8 cellular contexts compared by ENCODE assay signal in the genomic region with DNA sequence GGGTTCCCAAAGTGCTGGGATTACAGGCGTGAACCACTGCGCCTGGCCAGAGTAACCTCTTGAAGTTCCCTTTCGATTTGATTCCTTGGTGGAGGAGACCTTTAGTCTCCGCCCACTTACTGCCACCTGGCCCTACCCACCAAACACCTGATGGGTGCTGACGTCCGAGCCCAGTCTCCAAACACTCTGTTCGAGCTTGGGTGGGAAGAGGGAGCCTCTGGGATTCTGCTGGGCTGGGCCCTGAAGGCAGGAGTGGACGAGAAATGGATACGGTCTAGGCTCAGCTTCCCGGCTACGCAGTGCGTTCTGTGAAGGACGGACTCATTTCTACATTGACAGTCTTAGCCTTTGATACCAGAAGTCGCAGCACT. TPM values are rescaled to one million over a fixed set of nuclear protein-coding genes. Genes with fewer than 3 reads are reported as not detected.
DNase-seq lines count a peak whose midpoint lies in the region; ATAC-seq and TF ChIP-seq lines count a peak whose summit lies in the region.

No MANE protein-coding gene starts in this region.

- H3K4me1 ChIP-seq in right atrium auricular region: peaks cover 0 to 66% of the 10 kb centered on the region in 2 donors

- no peaks in the 10 kb centered on the region for H3K9me3 Mint-ChIP-seq in activated naive CD8-positive, alpha-beta T cell treated with anti-CD3 and anti-CD28 coated beads for 36 hours

- peak; percentile 39 for DNase-seq in GM03348 (ENCODE audit: low spot score)
- DNase-seq in NCI-H2196 (lab: John Stamatoyannopoulos, UW; ENCODE audit: unreplicated experiment): peak; percentile 90
- DNase-seq in activated naive CD8-positive, alpha-beta T cell treated with anti-CD3 and anti-CD28 coated beads for 36 hours: peak; percentile 17
- no peak for DNase-seq in right atrium auricular region (ENCODE audit: low spot score)
- DNase-seq in retinal pigment epithelial cell (ENCODE audit: low read depth): no peak

- H3K27ac ChIP-seq in right atrium auricular region: peak overlapping the region; percentile 92 to 96

- no peak for TF ChIP-seq CTCF in right atrium auricular region (IDR thresholded peaks at IDR 0.05)
- TF ChIP-seq CTCF in retinal pigment epithelial cell (conservative IDR thresholded peaks at IDR 0.05; ENCODE audit: low read depth, low read length): no peak

- no peaks in the 10 kb centered on the region for H3K27me3 ChIP-seq in right atrium auricular region

- ATAC-seq in HG02642 (IDR thresholded peaks at IDR 0.05; ENCODE audit: poor library complexity, unreplicated experiment): no peak
- no peak for ATAC-seq in GM19395 (IDR thresholded peaks at IDR 0.05; ENCODE audit: unreplicated experiment)
- ATAC-seq in GM18517 (IDR thresholded peaks at IDR 0.05; ENCODE audit: unreplicated experiment): no peak

- H3K27me3 Mint-ChIP-seq in activated naive CD8-positive, alpha-beta T cell treated with anti-CD3 and anti-CD28 coated beads for 36 hours: peaks cover 4% of the 10 kb centered on the region

- no peaks in the 10 kb centered on the region for H3K36me3 Mint-ChIP-seq in activated naive CD8-positive, alpha-beta T cell treated with anti-CD3 and anti-CD28 coated beads for 36 hours

- peaks cover 28% of the 10 kb centered on the region for H3K4me1 Mint-ChIP-seq in activated naive CD8-positive, alpha-beta T cell treated with anti-CD3 and anti-CD28 coated beads for 36 hours

- no peaks in the 10 kb centered on the region for H3K36me3 ChIP-seq in right atrium auricular region

- peak overlapping the region; percentile 84 for H3K4me3 Mint-ChIP-seq in activated naive CD8-positive, alpha-beta T cell treated with anti-CD3 and anti-CD28 coated beads for 36 hours

- no peaks in the 10 kb centered on the region for H3K9me3 ChIP-seq in right atrium auricular region

- H3K4me3 ChIP-seq in right atrium auricular region: peak overlapping the region; percentile 75 to 84
- H3K4me3 ChIP-seq in retinal pigment epithelial cell (ENCODE audit: low read length): peak overlapping the region; percentile 94

- peak overlapping the region; percentile 56 for H3K27ac Mint-ChIP-seq in activated naive CD8-positive, alpha-beta T cell treated with anti-CD3 and anti-CD28 coated beads for 36 hours

RNA-seq across cellular contexts. Expression of gene ITGA3, which starts 0.9 kb away (rescaled TPM):
- 1 to 10 TPM; 3.7 to 5.1 TPM for total RNA-seq in activated naive CD8-positive, alpha-beta T cell treated with anti-CD3 and anti-CD28 coated beads for 36 hours
- 10 to 100 TPM; 29.5 to 61.8 TPM for total RNA-seq in right atrium auricular region

RNA-seq across cellular contexts. Expression of gene PDK2, which starts 40.1 kb away (rescaled TPM):
- total RNA-seq in activated naive CD8-positive, alpha-beta T cell treated with anti-CD3 and anti-CD28 coated beads for 36 hours: 10 to 100 TPM in 1 of 2 experiments, 1 to 10 TPM in 1; 9.4 to 12.9 TPM
- 100 to 1,000 TPM; 186 to 214 TPM for total RNA-seq in right atrium auricular region

Comparison
In these comparisons a context has a peak if more than half of its experiments do, and no peak if none do; other contexts are left out.
1. DNase-seq: peak in GM03348 (single experiment), NCI-H2196 (single experiment) and activated naive CD8-positive, alpha-beta T cell treated with anti-CD3 and anti-CD28 coated beads for 36 hours (single experiment); none in right atrium auricular region (single experiment) and retinal pigment epithelial cell (single experiment).
2. RNA of gene ITGA3, which starts 0.9 kb away (total RNA-seq): 29.5 to 61.8 TPM in right atrium auricular region; 3.7 to 5.1 TPM in activated naive CD8-positive, alpha-beta T cell treated with anti-CD3 and anti-CD28 coated beads for 36 hours; every median in the first group is over 4 times any median in the second.
3. RNA of gene PDK2, which starts 40.1 kb away (total RNA-seq): 186 to 214 TPM in right atrium auricular region; 9.4 to 12.9 TPM in activated naive CD8-positive, alpha-beta T cell treated with anti-CD3 and anti-CD28 coated beads for 36 hours; every median in the first group is over 10 times any median in the second.